ENCODE assay signal across 18 cellular contexts in genomic region chr20:35021063-35021462, GRCh38.
DNase-seq lines count a peak whose midpoint lies in the region; ATAC-seq, FAIRE-seq and TF ChIP-seq lines count a peak whose summit lies in the region.
"Had no signal": no experiment of that assay in that cellular context is flagged by ENCODE, and none has a peak within 500 bp of the region (broad histone marks: within the 10 kb centered on the region; RNA-seq: fewer than 3 reads in every experiment).

No MANE protein-coding gene starts in this region.

- intact Hi-C loops in HepG2 (cut with micrococcal nuclease; ENCODE audit: unreplicated experiment) = no loop called here
- intact Hi-C loops in right lobe of liver (cut with DNase I) = no loop called here
- intact Hi-C loops in vagina (cut with DNase I) = no loop called here

- no peak overlapping the region for H3K4me3 Mint-ChIP-seq in neural crest cell
- H3K4me3 Mint-ChIP-seq: activated CD4-positive, alpha-beta memory T cell treated with anti-CD3 and anti-CD28 coated beads for 36 hours; activated T-helper 1 cell treated with anti-CD3 and anti-CD28 coated beads, Interleukin-12 subunit alpha, Interleukin-12 subunit beta, Interleukin-2, Interleukin-4 antibody, amounts not matched to agents 30 ng/mL and 10 ng/mL and 1 ng/mL, durations not matched to agents 14 hours and 24 hours and 36 hours; CD4-positive, alpha-beta memory T cell; IgD-negative memory B cell had no signal

- in situ Hi-C loops in HepG2 (cut with HindIII; ENCODE audit: extremely low pct_ligation_motif_present, low pct_unique_long_range_greater_than_20kb) = no loop called here

- no peaks in the 10 kb centered on the region for H3K27me3 Mint-ChIP-seq in neural crest cell (ENCODE audit: low read depth)
- H3K27me3 Mint-ChIP-seq: activated CD4-positive, alpha-beta memory T cell treated with anti-CD3 and anti-CD28 coated beads for 36 hours; CD4-positive, alpha-beta memory T cell; IgD-negative memory B cell had no signal

- no peak for TF ChIP-seq CTCF in HepG2 (CRISPR knock-in tag; IDR thresholded peaks at IDR 0.05)
- no peak for TF ChIP-seq CTCF in right lobe of liver (IDR thresholded peaks at IDR 0.05)
- TF ChIP-seq CTCF in neural crest cell (conservative IDR thresholded peaks at IDR 0.05) = no peak
- no peak for TF ChIP-seq CTCF in vagina (IDR thresholded peaks at IDR 0.05)

- POLR2A ChIA-PET in HepG2 (lab: Yijun Ruan, JAX) = no interaction called here

- H3K27ac Mint-ChIP-seq in neural crest cell (ENCODE audit: unreplicated experiment) = peak overlapping the region; percentile 78
- H3K27ac Mint-ChIP-seq: activated CD4-positive, alpha-beta memory T cell treated with anti-CD3 and anti-CD28 coated beads for 36 hours; activated T-helper 1 cell treated with anti-CD3 and anti-CD28 coated beads, Interleukin-12 subunit alpha, Interleukin-12 subunit beta, Interleukin-2, Interleukin-4 antibody, amounts not matched to agents 30 ng/mL and 10 ng/mL and 1 ng/mL, durations not matched to agents 14 hours and 24 hours and 36 hours had no signal

- H3K4me3 ChIP-seq in HepG2 (replicated peaks in 1 of 3; ENCODE audit: insufficient read depth in 1 of 3, low read depth in 2 of 3, low read length in 3 of 3) (no peak overlapping the region), right lobe of liver (no peak overlapping the region), vagina (no peak overlapping the region)
- H3K4me3 ChIP-seq: esophagus muscularis mucosa, PC-9 had no signal

- H3K27me3 ChIP-seq in HepG2 (ENCODE audit: control insufficient read depth in 1 of 2, insufficient read depth in 2 of 2, low read length in 2 of 2) = no peaks in the 10 kb centered on the region
- H3K27me3 ChIP-seq in right lobe of liver = no peaks in the 10 kb centered on the region
- no peaks in the 10 kb centered on the region for H3K27me3 ChIP-seq in vagina
- H3K27me3 ChIP-seq: esophagus muscularis mucosa had no signal

- WGBS in HepG2 (ENCODE audit: low lambda C conversion rate) = 95% methylated on average over 12 of the region's 12 CpGs
- no CpG with 5 or more reads among the region's 12 CpGs for WGBS in right lobe of liver (ENCODE audit: insufficient coverage, low coverage, low lambda C conversion rate, missing lambda C conversion rate)

- H3K36me3 ChIP-seq in HepG2 (replicated peaks in 1 of 2; ENCODE audit: control insufficient read depth in 1 of 2, insufficient read depth in 2 of 2, low read length in 2 of 2) = peaks cover 52 to 93% of the 10 kb centered on the region in 2 experiments
- H3K36me3 ChIP-seq in right lobe of liver = peaks cover 0 to 41% (median 9%) of the 10 kb centered on the region in 4 donors
- H3K36me3 ChIP-seq in vagina = peaks cover 0 to 11% of the 10 kb centered on the region in 2 donors

- H3K27ac ChIP-seq in HepG2 (ENCODE audit: extremely low read length, insufficient read depth, low read length) = no peak overlapping the region
- no peak overlapping the region for H3K27ac ChIP-seq in right lobe of liver
- peak overlapping the region; percentile 23 for H3K27ac ChIP-seq in vagina
- H3K27ac ChIP-seq: PC-9 had no signal

- TF ChIP-seq RAD21 in HepG2 (CRISPR knock-in tag; IDR thresholded peaks at IDR 0.05) = no peak

- H3K36me3 Mint-ChIP-seq in neural crest cell (ENCODE audit: low read depth) = peaks cover 5% of the 10 kb centered on the region

- peaks cover 11% of the 10 kb centered on the region for H3K4me1 ChIP-seq in HepG2 (ENCODE audit: insufficient read depth, low read length)
- no peaks in the 10 kb centered on the region for H3K4me1 ChIP-seq in right lobe of liver
- peaks cover 41% of the 10 kb centered on the region for H3K4me1 ChIP-seq in vagina

- no peak overlapping the region for H3K4me2 ChIP-seq in HepG2 (ENCODE audit: low read depth, low read length)
- H3K4me2 ChIP-seq: PC-9 had no signal

- CTCF ChIA-PET in HepG2 (lab: Yijun Ruan, JAX; ENCODE audit: low intra/inter-chr PET ratio, low total read pairs) = no interaction called here

- H3K9me3 Mint-ChIP-seq in neural crest cell = no peaks in the 10 kb centered on the region
- H3K9me3 Mint-ChIP-seq: activated CD4-positive, alpha-beta memory T cell treated with anti-CD3 and anti-CD28 coated beads for 36 hours; activated T-helper 1 cell treated with anti-CD3 and anti-CD28 coated beads, Interleukin-12 subunit alpha, Interleukin-12 subunit beta, Interleukin-2, Interleukin-4 antibody, amounts not matched to agents 30 ng/mL and 10 ng/mL and 1 ng/mL, durations not matched to agents 14 hours and 24 hours and 36 hours; CD4-positive, alpha-beta memory T cell; IgD-negative memory B cell had no signal

- FAIRE-seq in HepG2 (lab: Jason Lieb, UNC) = no peak
- FAIRE-seq: TTC549 had no signal

- DNase-seq in HepG2 (ENCODE audit: low spot score) = no peak
- DNase-seq in right lobe of liver = no peak
- no peak for DNase-seq in neural crest cell (ENCODE audit: low read depth, low spot score)
- no peak for DNase-seq in vagina (ENCODE audit: extremely low spot score in 2 of 2)
- DNase-seq in stimulated activated CD4-positive, alpha-beta T cell treated with anti-CD3 and anti-CD28 coated beads, Interleukin-4, amount 100 ng/mL, for 4 hours = no peak
- DNase-seq: activated CD4-positive, alpha-beta memory T cell treated with anti-CD3 and anti-CD28 coated beads for 36 hours; CD4-positive, alpha-beta memory T cell; DMS79; NCI-H2081; NCI-H526; PC-9 had no signal

- no peak for ATAC-seq in HepG2
- no peak for ATAC-seq in right lobe of liver
- peak; percentile 74 for ATAC-seq in esophagus mucosa
- no peak for ATAC-seq in HG02571 (IDR thresholded peaks at IDR 0.05; ENCODE audit: unreplicated experiment)
- no peak for ATAC-seq in GM19455 (IDR thresholded peaks at IDR 0.05; ENCODE audit: unreplicated experiment)

- TF ChIP-seq EP300 in HepG2 (IDR thresholded peaks at IDR 0.05; ENCODE audit: low read depth in 2 of 2, low read length in 2 of 2) (no peak), HepG2 (CRISPR knock-in tag; IDR thresholded peaks at IDR 0.05; ENCODE audit: borderline replicate concordance) (no peak)

- no TSS peak for BruUV-seq in HepG2 (replicated peaks; lab: Mats Ljungman, UMichigan)

- H2AFZ ChIP-seq in HepG2 (ENCODE audit: low read length) = no peak overlapping the region
- H2AFZ ChIP-seq: PC-9 had no signal

- no peaks in the 10 kb centered on the region for H3K79me2 ChIP-seq in HepG2 (ENCODE audit: insufficient read depth, low read length)

- H3K4me1 Mint-ChIP-seq in neural crest cell = peaks cover 4% of the 10 kb centered on the region

- H3K9ac ChIP-seq in HepG2 (ENCODE audit: insufficient read depth, low read depth, low read length) = no peak overlapping the region

- peaks cover 5% of the 10 kb centered on the region; the same call in 1 of the 2 replicates for H4K20me1 ChIP-seq in HepG2 (ENCODE audit: insufficient read depth, low read length)

- H3K9me3 ChIP-seq in HepG2 (ENCODE audit: low read length) = no peaks in the 10 kb centered on the region
- no peaks in the 10 kb centered on the region for H3K9me3 ChIP-seq in right lobe of liver
- H3K9me3 ChIP-seq in vagina = no peaks in the 10 kb centered on the region
- H3K9me3 ChIP-seq: esophagus muscularis mucosa had no signal

- TF ChIP-seq POLR2A in HepG2 (IDR thresholded peaks at IDR 0.05; ENCODE audit: insufficient read depth in 1 of 2, low read depth in 2 of 2, low read length in 2 of 2) = no peak
- TF ChIP-seq POLR2A in right lobe of liver (IDR thresholded peaks at IDR 0.05) = no peak
- no peak for TF ChIP-seq POLR2A in vagina (IDR thresholded peaks at IDR 0.05)

TF ChIP-seq in HepG2, 621 proteins besides CTCF, POLR2A, EP300 and RAD21 (continues in another document):
- TF ChIP-seq RARA (CRISPR knock-in tag; IDR thresholded peaks at IDR 0.05) (no peak), ZNF883 (CRISPR knock-in tag; IDR thresholded peaks at IDR 0.05; ENCODE audit: not compliant biosample characterization) (peak; percentile 27), ZNF512B (CRISPR knock-in tag; IDR thresholded peaks at IDR 0.05; ENCODE audit: borderline replicate concordance) (no peak), SP1 (IDR thresholded peaks at IDR 0.05) (no peak), SP1 (CRISPR knock-in tag; IDR thresholded peaks at IDR 0.05) (no peak), RBM39 (IDR thresholded peaks at IDR 0.05; ENCODE audit: low read depth, low read length, poor library complexity, severe bottlenecking) (no peak)
